Comparison of ENCODE assay signal across 11 cellular contexts in the genomic region with DNA sequence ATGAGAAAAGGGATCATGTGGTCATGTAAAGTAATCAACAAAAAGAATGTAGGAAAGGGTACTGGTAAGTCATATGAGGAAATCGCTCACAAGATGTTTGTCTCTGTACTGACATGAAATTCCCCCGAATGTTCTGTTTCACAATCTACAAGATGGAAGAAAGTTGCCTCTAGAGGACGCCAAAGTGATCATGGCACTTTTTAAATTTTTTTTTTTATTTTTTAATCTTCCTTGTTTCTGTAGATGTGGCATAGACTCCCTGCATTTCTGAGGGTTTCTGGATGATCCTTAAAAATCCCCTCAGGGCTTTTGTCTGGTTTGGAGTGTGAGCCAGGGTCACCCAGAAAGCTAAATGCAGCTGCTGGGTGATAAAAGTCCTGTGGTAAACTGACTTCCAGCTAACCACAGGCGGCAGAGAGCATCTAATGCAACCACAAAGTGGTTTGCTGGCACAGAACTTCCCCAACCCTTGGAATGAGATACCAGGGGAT.
A peak's percentile ranks its signal among the peaks of the same experiment; 100 is the strongest.
DNase-seq lines count a peak whose midpoint lies in the region; ATAC-seq and TF ChIP-seq lines count a peak whose summit lies in the region.
"Had no signal": no experiment of that assay in that cellular context is flagged by ENCODE, and none has a peak within 500 bp of the region (broad histone marks: within the 10 kb centered on the region; RNA-seq: fewer than 3 reads in every experiment).

No MANE protein-coding gene starts in this region.

- no peak overlapping the region for H3K27ac Mint-ChIP-seq in activated T-cell treated with anti-CD3 and anti-CD28 coated beads, Interleukin-2, amount 50 U/mL, for 24 hours
- H3K27ac Mint-ChIP-seq: stimulated activated naive CD8-positive, alpha-beta T cell treated with anti-CD3 and anti-CD28 coated beads, Interleukin-15, amount 100 ng/mL, for 72 hours had no signal

- intact Hi-C loops in aorta (cut with DNase I) = no loop called here

- DNase-seq in AG10803 (ENCODE audit: low read depth) (peak; percentile 82), HK-2 (ENCODE audit: unreplicated experiment) (peak; percentile 25), RPMI8226 (peak; percentile 4), fibroblast of gingiva (ENCODE audit: low read depth) (peak; percentile 91), GM13976 (ENCODE audit: low spot score) (no peak), aorta (no peak)
- DNase-seq in activated T-cell treated with anti-CD3 and anti-CD28 coated beads, Interleukin-2, amount 50 U/mL, for 24 hours = no peak
- DNase-seq: left lung; small intestine; stimulated activated naive CD8-positive, alpha-beta T cell treated with anti-CD3 and anti-CD28 coated beads, Interleukin-15, amount 100 ng/mL, for 72 hours had no signal

- no peaks in the 10 kb centered on the region for H3K36me3 ChIP-seq in aorta (ENCODE audit: control insufficient read depth in 1 of 2, insufficient read depth in 2 of 2, low read length in 1 of 2)
- H3K36me3 ChIP-seq: left lung had no signal

- peaks cover 6% of the 10 kb centered on the region for H3K4me1 Mint-ChIP-seq in activated T-cell treated with anti-CD3 and anti-CD28 coated beads, Interleukin-2, amount 50 U/mL, for 24 hours (ENCODE audit: low read depth)
- H3K4me1 Mint-ChIP-seq: stimulated activated naive CD8-positive, alpha-beta T cell treated with anti-CD3 and anti-CD28 coated beads, Interleukin-15, amount 100 ng/mL, for 72 hours had no signal

- H3K4me3 Mint-ChIP-seq in activated T-cell treated with anti-CD3 and anti-CD28 coated beads, Interleukin-2, amount 50 U/mL, for 24 hours = no peak overlapping the region
- H3K4me3 Mint-ChIP-seq: stimulated activated naive CD8-positive, alpha-beta T cell treated with anti-CD3 and anti-CD28 coated beads, Interleukin-15, amount 100 ng/mL, for 72 hours had no signal

- no peaks in the 10 kb centered on the region for H3K27me3 ChIP-seq in aorta (ENCODE audit: control insufficient read depth in 1 of 2, insufficient read depth in 2 of 2, low read length in 1 of 2)
- H3K27me3 ChIP-seq: left lung had no signal

- H3K27ac ChIP-seq in aorta (ENCODE audit: low read depth in 1 of 2, low read length in 2 of 2) = no peak overlapping the region
- H3K27ac ChIP-seq: left lung had no signal

- no peaks in the 10 kb centered on the region for H3K9me3 ChIP-seq in aorta (ENCODE audit: control insufficient read depth, low read length)
- H3K9me3 ChIP-seq: left lung had no signal

- in situ Hi-C loops in GM13976 (cut with MboI; ENCODE audit: low sequenced_read_pairs, unreplicated experiment) = no loop called here

- no peaks in the 10 kb centered on the region for H3K36me3 Mint-ChIP-seq in activated T-cell treated with anti-CD3 and anti-CD28 coated beads, Interleukin-2, amount 50 U/mL, for 24 hours (ENCODE audit: low read depth)

- H3K4me1 ChIP-seq in aorta (ENCODE audit: control insufficient read depth in 1 of 2, insufficient read depth in 2 of 2, low read length in 2 of 2) = no peaks in the 10 kb centered on the region
- H3K4me1 ChIP-seq: left lung had no signal

- H3K4me3 ChIP-seq in AG10803 (ENCODE audit: low read length) (no peak overlapping the region), aorta (ENCODE audit: low read length in 2 of 2) (no peak overlapping the region)
- H3K4me3 ChIP-seq: left lung had no signal

- 89 to 90% methylated on average over 4 of the region's 4 CpGs for WGBS in aorta, 2 donors

- H3K9me3 Mint-ChIP-seq in activated T-cell treated with anti-CD3 and anti-CD28 coated beads, Interleukin-2, amount 50 U/mL, for 24 hours = no peaks in the 10 kb centered on the region

- no peak for ATAC-seq in GM18868 (IDR thresholded peaks at IDR 0.05; ENCODE audit: unreplicated experiment)
- no peak for ATAC-seq in aorta (ENCODE audit: low FRiP score)
- ATAC-seq: left lung; stimulated activated naive CD8-positive, alpha-beta T cell treated with anti-CD3 and anti-CD28 coated beads, Interleukin-15, amount 100 ng/mL, for 72 hours had no signal

- TF ChIP-seq CTCF in AG10803 (conservative IDR thresholded peaks at IDR 0.05; ENCODE audit: low read length) (peak; percentile 36), GM13976 (IDR thresholded peaks at IDR 0.05; ENCODE audit: borderline replicate concordance, control extremely low read depth, extremely low read depth, insufficient read depth, missing control alignments) (no peak)

- H3K27me3 Mint-ChIP-seq in activated T-cell treated with anti-CD3 and anti-CD28 coated beads, Interleukin-2, amount 50 U/mL, for 24 hours = no peaks in the 10 kb centered on the region
- H3K27me3 Mint-ChIP-seq: stimulated activated naive CD8-positive, alpha-beta T cell treated with anti-CD3 and anti-CD28 coated beads, Interleukin-15, amount 100 ng/mL, for 72 hours had no signal

Comparison
In these comparisons a context has a peak if more than half of its experiments do, and no peak if none do; other contexts are left out.
1. DNase-seq: peak in AG10803 (single experiment), HK-2 (single experiment), RPMI8226 (single experiment) and fibroblast of gingiva (single experiment); none in GM13976 (single experiment), activated T-cell treated with anti-CD3 and anti-CD28 coated beads, Interleukin-2, amount 50 U/mL, for 24 hours (single experiment) and aorta (0 of 2).